ENCODE assay signal across 1 cellular context in the genomic region with DNA sequence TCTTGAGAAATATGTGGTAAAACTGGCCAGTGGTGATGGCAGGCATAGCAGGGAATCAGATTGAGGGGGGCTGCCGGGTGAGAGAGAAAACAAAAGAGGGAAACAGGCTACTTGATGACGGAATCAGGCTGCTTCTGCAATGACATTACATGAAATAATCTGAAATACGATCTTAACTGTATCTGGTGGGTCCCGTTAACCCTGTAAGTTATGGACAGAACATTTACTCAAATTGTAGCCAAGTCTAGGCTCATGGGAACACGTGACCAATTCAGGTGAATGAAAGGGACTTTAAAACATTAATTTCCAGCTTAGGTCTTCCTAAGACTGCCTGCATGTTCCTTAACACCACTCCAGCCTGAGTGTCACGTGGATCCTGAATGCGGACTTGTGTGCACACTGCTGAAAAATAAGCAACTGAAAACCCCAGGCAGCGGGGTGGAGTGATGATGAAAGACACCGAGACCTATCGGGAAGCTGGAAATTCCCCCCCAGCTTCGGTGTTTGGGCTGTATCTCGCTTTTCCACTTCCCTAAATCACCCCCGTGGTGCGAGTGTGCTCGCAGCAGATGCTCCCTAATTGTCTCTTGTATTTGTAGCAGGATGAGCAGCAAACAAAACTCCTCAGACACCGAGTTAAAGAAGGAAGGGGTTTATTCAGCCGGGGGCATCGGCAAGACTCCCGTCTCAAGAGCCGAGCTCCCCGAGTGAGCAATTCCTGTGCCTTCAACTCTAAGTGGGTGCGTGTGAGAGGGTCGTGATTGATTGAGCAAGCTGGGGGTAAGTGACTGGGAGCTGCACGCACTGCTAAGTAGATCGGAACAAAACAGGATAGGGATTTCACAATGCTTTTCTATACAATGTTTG.
A peak's percentile ranks its signal among the peaks of the same experiment; 100 is the strongest.
TF ChIP-seq lines count a peak whose summit lies in the region.

No MANE protein-coding gene starts in this region.

TF ChIP-seq in HEK293, 187 proteins besides CTCF, POLR2A, EP300 and RAD21 (continued from another document and continues in another):
- TF ChIP-seq, protein P1, sequence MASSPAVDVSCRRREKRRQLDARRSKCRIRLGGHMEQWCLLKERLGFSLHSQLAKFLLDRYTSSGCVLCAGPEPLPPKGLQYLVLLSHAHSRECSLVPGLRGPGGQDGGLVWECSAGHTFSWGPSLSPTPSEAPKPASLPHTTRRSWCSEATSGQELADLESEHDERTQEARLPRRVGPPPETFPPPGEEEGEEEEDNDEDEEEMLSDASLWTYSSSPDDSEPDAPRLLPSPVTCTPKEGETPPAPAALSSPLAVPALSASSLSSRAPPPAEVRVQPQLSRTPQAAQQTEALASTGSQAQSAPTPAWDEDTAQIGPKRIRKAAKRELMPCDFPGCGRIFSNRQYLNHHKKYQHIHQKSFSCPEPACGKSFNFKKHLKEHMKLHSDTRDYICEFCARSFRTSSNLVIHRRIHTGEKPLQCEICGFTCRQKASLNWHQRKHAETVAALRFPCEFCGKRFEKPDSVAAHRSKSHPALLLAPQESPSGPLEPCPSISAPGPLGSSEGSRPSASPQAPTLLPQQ (tag by site-specific recombination; IDR thresholded peaks at IDR 0.05): peak; percentile 99
- TF ChIP-seq ZNF146 (tag by site-specific recombination; IDR thresholded peaks at IDR 0.05) (no peak), ZNF473 (tag by site-specific recombination; IDR thresholded peaks at IDR 0.05) (no peak), ZBTB1 (tag by site-specific recombination; IDR thresholded peaks at IDR 0.05) (no peak), ZNF585B (tag by site-specific recombination; IDR thresholded peaks at IDR 0.05) (no peak), ZNF629 (tag by site-specific recombination; IDR thresholded peaks at IDR 0.05) (peak; percentile 82), ZNF830 (tag by site-specific recombination; IDR thresholded peaks at IDR 0.05; ENCODE audit: low read depth) (no peak), ZNF561 (tag by site-specific recombination; IDR thresholded peaks at IDR 0.05; ENCODE audit: borderline replicate concordance) (no peak), ZNF785 (tag by site-specific recombination; IDR thresholded peaks at IDR 0.05) (no peak), ZNF223 (tag by site-specific recombination; IDR thresholded peaks at IDR 0.05) (no peak), KLF8 (tag by site-specific recombination; IDR thresholded peaks at IDR 0.05) (no peak; the same call in 1 of the 2 replicates), ZNF610 (tag by site-specific recombination; IDR thresholded peaks at IDR 0.05; ENCODE audit: borderline replicate concordance) (no peak), ZNF768 (tag by site-specific recombination; IDR thresholded peaks at IDR 0.05) (no peak), ZNF776 (tag by site-specific recombination; IDR thresholded peaks at IDR 0.05; ENCODE audit: borderline replicate concordance) (no peak), SCRT2 (tag by site-specific recombination; IDR thresholded peaks at IDR 0.05) (no peak), ZNF530 (tag by site-specific recombination; IDR thresholded peaks at IDR 0.05; ENCODE audit: low read depth) (no peak), ZNF76 (tag by site-specific recombination; IDR thresholded peaks at IDR 0.05; ENCODE audit: borderline replicate concordance, low read depth) (0 out of 2 replicates have a peak, but pooled peaks have one; percentile 27), ZIC2 (tag by site-specific recombination; IDR thresholded peaks at IDR 0.05) (peak; percentile 28; the same call in 1 of the 2 replicates), ZNF23 (tag by site-specific recombination; IDR thresholded peaks at IDR 0.05; ENCODE audit: borderline replicate concordance) (no peak), KLF7 (tag by site-specific recombination; IDR thresholded peaks at IDR 0.05; ENCODE audit: borderline replicate concordance) (no peak), ZBTB48 (tag by site-specific recombination; IDR thresholded peaks at IDR 0.05) (peak; percentile 75), ZFHX2 (tag by site-specific recombination; conservative IDR thresholded peaks at IDR 0.05) (no peak), SP7 (tag by site-specific recombination; IDR thresholded peaks at IDR 0.05) (no peak), ZNF335 (tag by site-specific recombination; conservative IDR thresholded peaks at IDR 0.05) (peak; percentile 76), KLF1 (tag by site-specific recombination; IDR thresholded peaks at IDR 0.05) (no peak), OSR2 (tag by site-specific recombination; IDR thresholded peaks at IDR 0.05) (peak; percentile 58), PRDM1 (tag by site-specific recombination; IDR thresholded peaks at IDR 0.05) (0 out of 2 replicates have a peak, but pooled peaks have one; percentile 2), ZNF571 (tag by site-specific recombination; IDR thresholded peaks at IDR 0.05) (no peak)
- TF ChIP-seq, protein P2, sequence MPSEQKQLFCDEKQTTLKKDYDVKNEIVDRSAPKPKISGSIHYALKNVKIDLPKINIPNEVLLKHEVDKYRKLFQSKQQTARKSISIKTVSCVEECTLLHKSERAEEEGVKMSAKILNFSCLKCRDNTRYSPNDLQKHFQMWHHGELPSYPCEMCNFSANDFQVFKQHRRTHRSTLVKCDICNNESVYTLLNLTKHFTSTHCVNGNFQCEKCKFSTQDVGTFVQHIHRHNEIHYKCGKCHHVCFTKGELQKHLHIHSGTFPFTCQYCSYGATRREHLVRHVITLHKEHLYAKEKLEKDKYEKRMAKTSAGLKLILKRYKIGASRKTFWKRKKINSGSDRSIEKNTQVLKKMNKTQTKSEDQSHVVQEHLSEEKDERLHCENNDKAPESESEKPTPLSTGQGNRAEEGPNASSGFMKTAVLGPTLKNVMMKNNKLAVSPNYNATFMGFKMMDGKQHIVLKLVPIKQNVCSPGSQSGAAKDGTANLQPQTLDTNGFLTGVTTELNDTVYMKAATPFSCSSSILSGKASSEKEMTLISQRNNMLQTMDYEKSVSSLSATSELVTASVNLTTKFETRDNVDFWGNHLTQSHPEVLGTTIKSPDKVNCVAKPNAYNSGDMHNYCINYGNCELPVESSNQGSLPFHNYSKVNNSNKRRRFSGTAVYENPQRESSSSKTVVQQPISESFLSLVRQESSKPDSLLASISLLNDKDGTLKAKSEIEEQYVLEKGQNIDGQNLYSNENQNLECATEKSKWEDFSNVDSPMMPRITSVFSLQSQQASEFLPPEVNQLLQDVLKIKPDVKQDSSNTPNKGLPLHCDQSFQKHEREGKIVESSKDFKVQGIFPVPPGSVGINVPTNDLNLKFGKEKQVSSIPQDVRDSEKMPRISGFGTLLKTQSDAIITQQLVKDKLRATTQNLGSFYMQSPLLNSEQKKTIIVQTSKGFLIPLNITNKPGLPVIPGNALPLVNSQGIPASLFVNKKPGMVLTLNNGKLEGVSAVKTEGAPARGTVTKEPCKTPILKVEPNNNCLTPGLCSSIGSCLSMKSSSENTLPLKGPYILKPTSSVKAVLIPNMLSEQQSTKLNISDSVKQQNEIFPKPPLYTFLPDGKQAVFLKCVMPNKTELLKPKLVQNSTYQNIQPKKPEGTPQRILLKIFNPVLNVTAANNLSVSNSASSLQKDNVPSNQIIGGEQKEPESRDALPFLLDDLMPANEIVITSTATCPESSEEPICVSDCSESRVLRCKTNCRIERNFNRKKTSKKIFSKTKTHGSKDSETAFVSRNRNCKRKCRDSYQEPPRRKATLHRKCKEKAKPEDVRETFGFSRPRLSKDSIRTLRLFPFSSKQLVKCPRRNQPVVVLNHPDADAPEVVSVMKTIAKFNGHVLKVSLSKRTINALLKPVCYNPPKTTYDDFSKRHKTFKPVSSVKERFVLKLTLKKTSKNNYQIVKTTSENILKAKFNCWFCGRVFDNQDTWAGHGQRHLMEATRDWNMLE (tag by site-specific recombination; conservative IDR thresholded peaks at IDR 0.05; ENCODE audit: low read depth): no peak
- TF ChIP-seq, protein P3, sequence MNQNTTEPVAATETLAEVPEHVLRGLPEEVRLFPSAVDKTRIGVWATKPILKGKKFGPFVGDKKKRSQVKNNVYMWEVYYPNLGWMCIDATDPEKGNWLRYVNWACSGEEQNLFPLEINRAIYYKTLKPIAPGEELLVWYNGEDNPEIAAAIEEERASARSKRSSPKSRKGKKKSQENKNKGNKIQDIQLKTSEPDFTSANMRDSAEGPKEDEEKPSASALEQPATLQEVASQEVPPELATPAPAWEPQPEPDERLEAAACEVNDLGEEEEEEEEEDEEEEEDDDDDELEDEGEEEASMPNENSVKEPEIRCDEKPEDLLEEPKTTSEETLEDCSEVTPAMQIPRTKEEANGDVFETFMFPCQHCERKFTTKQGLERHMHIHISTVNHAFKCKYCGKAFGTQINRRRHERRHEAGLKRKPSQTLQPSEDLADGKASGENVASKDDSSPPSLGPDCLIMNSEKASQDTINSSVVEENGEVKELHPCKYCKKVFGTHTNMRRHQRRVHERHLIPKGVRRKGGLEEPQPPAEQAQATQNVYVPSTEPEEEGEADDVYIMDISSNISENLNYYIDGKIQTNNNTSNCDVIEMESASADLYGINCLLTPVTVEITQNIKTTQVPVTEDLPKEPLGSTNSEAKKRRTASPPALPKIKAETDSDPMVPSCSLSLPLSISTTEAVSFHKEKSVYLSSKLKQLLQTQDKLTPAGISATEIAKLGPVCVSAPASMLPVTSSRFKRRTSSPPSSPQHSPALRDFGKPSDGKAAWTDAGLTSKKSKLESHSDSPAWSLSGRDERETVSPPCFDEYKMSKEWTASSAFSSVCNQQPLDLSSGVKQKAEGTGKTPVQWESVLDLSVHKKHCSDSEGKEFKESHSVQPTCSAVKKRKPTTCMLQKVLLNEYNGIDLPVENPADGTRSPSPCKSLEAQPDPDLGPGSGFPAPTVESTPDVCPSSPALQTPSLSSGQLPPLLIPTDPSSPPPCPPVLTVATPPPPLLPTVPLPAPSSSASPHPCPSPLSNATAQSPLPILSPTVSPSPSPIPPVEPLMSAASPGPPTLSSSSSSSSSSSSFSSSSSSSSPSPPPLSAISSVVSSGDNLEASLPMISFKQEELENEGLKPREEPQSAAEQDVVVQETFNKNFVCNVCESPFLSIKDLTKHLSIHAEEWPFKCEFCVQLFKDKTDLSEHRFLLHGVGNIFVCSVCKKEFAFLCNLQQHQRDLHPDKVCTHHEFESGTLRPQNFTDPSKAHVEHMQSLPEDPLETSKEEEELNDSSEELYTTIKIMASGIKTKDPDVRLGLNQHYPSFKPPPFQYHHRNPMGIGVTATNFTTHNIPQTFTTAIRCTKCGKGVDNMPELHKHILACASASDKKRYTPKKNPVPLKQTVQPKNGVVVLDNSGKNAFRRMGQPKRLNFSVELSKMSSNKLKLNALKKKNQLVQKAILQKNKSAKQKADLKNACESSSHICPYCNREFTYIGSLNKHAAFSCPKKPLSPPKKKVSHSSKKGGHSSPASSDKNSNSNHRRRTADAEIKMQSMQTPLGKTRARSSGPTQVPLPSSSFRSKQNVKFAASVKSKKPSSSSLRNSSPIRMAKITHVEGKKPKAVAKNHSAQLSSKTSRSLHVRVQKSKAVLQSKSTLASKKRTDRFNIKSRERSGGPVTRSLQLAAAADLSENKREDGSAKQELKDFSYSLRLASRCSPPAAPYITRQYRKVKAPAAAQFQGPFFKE (tag by site-specific recombination; IDR thresholded peaks at IDR 0.05; ENCODE audit: borderline replicate concordance): no peak
- TF ChIP-seq, protein P4, sequence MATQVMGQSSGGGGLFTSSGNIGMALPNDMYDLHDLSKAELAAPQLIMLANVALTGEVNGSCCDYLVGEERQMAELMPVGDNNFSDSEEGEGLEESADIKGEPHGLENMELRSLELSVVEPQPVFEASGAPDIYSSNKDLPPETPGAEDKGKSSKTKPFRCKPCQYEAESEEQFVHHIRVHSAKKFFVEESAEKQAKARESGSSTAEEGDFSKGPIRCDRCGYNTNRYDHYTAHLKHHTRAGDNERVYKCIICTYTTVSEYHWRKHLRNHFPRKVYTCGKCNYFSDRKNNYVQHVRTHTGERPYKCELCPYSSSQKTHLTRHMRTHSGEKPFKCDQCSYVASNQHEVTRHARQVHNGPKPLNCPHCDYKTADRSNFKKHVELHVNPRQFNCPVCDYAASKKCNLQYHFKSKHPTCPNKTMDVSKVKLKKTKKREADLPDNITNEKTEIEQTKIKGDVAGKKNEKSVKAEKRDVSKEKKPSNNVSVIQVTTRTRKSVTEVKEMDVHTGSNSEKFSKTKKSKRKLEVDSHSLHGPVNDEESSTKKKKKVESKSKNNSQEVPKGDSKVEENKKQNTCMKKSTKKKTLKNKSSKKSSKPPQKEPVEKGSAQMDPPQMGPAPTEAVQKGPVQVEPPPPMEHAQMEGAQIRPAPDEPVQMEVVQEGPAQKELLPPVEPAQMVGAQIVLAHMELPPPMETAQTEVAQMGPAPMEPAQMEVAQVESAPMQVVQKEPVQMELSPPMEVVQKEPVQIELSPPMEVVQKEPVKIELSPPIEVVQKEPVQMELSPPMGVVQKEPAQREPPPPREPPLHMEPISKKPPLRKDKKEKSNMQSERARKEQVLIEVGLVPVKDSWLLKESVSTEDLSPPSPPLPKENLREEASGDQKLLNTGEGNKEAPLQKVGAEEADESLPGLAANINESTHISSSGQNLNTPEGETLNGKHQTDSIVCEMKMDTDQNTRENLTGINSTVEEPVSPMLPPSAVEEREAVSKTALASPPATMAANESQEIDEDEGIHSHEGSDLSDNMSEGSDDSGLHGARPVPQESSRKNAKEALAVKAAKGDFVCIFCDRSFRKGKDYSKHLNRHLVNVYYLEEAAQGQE (tag by site-specific recombination; IDR thresholded peaks at IDR 0.05): no peak
- TF ChIP-seq, protein P5, sequence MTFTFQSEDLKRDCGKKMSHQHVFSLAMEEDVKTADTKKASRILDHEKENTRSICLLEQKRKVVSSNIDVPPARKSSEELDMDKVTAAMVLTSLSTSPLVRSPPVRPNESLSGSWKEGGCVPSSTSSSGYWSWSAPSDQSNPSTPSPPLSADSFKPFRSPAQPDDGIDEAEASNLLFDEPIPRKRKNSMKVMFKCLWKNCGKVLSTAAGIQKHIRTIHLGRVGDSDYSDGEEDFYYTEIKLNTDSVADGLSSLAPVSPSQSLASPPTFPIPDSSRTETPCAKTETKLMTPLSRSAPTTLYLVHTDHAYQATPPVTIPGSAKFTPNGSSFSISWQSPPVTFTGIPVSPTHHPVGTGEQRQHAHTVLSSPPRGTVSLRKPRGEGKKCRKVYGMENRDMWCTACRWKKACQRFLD (tag by site-specific recombination; IDR thresholded peaks at IDR 0.05): no peak
- TF ChIP-seq, protein P6, sequence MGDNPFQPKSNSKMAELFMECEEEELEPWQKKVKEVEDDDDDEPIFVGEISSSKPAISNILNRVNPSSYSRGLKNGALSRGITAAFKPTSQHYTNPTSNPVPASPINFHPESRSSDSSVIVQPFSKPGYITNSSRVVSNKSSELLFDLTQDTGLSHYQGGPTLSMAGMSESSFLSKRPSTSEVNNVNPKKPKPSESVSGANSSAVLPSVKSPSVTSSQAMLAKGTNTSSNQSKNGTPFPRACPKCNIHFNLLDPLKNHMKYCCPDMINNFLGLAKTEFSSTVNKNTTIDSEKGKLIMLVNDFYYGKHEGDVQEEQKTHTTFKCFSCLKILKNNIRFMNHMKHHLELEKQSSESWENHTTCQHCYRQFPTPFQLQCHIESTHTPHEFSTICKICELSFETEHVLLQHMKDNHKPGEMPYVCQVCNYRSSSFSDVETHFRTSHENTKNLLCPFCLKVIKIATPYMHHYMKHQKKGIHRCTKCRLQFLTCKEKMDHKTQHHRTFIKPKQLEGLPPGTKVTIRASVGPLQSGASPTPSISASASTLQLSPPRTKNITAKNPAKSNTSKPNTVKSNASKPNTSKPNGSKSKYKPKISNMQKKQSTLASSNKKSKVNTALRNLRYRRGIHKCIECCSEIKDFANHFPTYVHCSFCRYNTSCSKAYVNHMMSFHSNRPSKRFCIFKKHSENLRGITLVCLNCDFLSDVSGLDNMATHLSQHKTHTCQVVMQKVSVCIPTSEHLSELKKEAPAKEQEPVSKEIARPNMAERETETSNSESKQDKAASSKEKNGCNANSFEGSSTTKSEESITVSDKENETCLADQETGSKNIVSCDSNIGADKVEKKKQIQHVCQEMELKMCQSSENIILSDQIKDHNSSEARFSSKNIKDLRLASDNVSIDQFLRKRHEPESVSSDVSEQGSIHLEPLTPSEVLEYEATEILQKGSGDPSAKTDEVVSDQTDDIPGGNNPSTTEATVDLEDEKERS (tag by site-specific recombination; IDR thresholded peaks at IDR 0.05): no peak
